2 cellular contexts compared by ENCODE assay signal in the genomic region with DNA sequence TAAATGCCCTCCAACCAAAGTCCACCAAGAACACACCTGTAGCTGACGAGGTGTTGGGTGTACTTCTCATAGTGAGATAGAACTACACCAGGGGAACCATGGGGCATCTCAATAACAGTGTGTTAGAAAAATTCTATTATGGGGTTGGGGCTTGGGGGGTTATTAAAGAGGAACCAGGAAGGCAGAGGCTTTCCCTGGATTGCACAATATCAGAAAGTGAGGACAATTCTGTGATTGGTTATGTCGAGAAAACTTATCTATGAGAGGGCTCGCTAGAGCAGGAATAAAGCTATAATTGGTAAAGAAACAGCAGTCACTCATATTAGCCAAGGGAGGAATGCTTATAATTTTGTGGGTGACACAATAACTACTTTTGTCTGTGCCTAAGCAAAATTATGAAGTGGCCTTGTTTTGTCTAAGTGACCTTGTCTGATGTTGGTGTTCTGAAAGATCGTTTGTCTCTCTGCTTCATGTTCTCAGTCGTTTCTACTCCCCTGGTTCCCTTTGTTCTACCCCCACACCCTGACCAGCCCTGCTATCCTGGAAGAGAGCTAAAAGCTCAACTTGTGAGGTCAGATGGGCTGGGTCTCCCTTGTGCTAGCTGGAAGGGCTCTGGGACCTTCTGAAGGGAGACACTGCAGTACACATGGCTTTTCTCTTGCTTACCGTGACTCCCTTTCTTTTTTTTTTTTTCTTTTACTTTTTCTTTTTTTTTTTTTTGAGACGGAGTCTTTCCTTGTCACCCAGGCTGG.
TF ChIP-seq lines count a peak whose summit lies in the region.

No MANE protein-coding gene starts in this region.

TF ChIP-seq in HepG2, 621 proteins besides CTCF, POLR2A, EP300 and RAD21 (continues in another document):
- no peak for TF ChIP-seq NBN (conservative IDR thresholded peaks at IDR 0.05)
- no peak for TF ChIP-seq ZSCAN25 (CRISPR knock-in tag; IDR thresholded peaks at IDR 0.05)
- TF ChIP-seq PHF21A (CRISPR knock-in tag; IDR thresholded peaks at IDR 0.05) = 0 out of 2 replicates have a peak, but pooled peaks have one; percentile 21
- no peak for TF ChIP-seq SETDB1 (CRISPR knock-in tag; IDR thresholded peaks at IDR 0.05; ENCODE audit: borderline replicate concordance)
- no peak for TF ChIP-seq SIX1 (CRISPR knock-in tag; IDR thresholded peaks at IDR 0.05; ENCODE audit: borderline replicate concordance)
- TF ChIP-seq SIN3B (IDR thresholded peaks at IDR 0.05; ENCODE audit: low read length) = no peak
- no peak for TF ChIP-seq SOX13 (IDR thresholded peaks at IDR 0.05)
- peak in 1 of 2 experiments; percentile 69; a peak in 2 of 4 replicates for TF ChIP-seq SOX13 (CRISPR knock-in tag; conservative IDR thresholded peaks at IDR 0.05 in 1 of 2, IDR thresholded peaks at IDR 0.05 in 1 of 2)
- no peak for TF ChIP-seq ZNF772 (CRISPR knock-in tag; IDR thresholded peaks at IDR 0.05)
- no peak for TF ChIP-seq SIN3A (IDR thresholded peaks at IDR 0.05; ENCODE audit: borderline replicate concordance, low read depth, low read length)
- no peak for TF ChIP-seq ZNF574 (CRISPR knock-in tag; IDR thresholded peaks at IDR 0.05)
- TF ChIP-seq CEBPG (CRISPR knock-in tag; IDR thresholded peaks at IDR 0.05) = peak; percentile 39; the same call in 1 of the 2 replicates
- no peak for TF ChIP-seq ZNF326 (CRISPR knock-in tag; IDR thresholded peaks at IDR 0.05; ENCODE audit: borderline replicate concordance)
- TF ChIP-seq, protein P1, sequence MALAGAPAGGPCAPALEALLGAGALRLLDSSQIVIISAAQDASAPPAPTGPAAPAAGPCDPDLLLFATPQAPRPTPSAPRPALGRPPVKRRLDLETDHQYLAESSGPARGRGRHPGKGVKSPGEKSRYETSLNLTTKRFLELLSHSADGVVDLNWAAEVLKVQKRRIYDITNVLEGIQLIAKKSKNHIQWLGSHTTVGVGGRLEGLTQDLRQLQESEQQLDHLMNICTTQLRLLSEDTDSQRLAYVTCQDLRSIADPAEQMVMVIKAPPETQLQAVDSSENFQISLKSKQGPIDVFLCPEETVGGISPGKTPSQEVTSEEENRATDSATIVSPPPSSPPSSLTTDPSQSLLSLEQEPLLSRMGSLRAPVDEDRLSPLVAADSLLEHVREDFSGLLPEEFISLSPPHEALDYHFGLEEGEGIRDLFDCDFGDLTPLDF (CRISPR knock-in tag; IDR thresholded peaks at IDR 0.05) = no peak
- no peak for TF ChIP-seq ZNF543 (CRISPR knock-in tag; IDR thresholded peaks at IDR 0.05)
- no peak for TF ChIP-seq ZNF788 (CRISPR knock-in tag; IDR thresholded peaks at IDR 0.05; ENCODE audit: borderline replicate concordance)
- TF ChIP-seq SOX5 (CRISPR knock-in tag; IDR thresholded peaks at IDR 0.05; ENCODE audit: borderline replicate concordance) = peak; percentile 31; the same call in 1 of the 2 replicates
- TF ChIP-seq SYNCRIP (IDR thresholded peaks at IDR 0.05; ENCODE audit: insufficient read depth, low read depth, low read length) = no peak
- no peak for TF ChIP-seq ZMYM3 (CRISPR knock-in tag; IDR thresholded peaks at IDR 0.05)
- TF ChIP-seq ZMYM4 (CRISPR knock-in tag; IDR thresholded peaks at IDR 0.05) = no peak
- no peak for TF ChIP-seq TOPORS (CRISPR knock-in tag; IDR thresholded peaks at IDR 0.05)
- no peak for TF ChIP-seq PATZ1 (CRISPR knock-in tag; IDR thresholded peaks at IDR 0.05)
- TF ChIP-seq ZNF607 (CRISPR knock-in tag; IDR thresholded peaks at IDR 0.05; ENCODE audit: borderline replicate concordance) = no peak
- no peak for TF ChIP-seq SOX6 (IDR thresholded peaks at IDR 0.05)
- TF ChIP-seq SOX6 (CRISPR knock-in tag; IDR thresholded peaks at IDR 0.05) = peak; percentile 49; the same call in 1 of the 2 replicates
- TF ChIP-seq ZNF350 (CRISPR knock-in tag; IDR thresholded peaks at IDR 0.05; ENCODE audit: borderline replicate concordance, low read depth) = no peak
- TF ChIP-seq CEBPB (IDR thresholded peaks at IDR 0.05; ENCODE audit: borderline replicate concordance, low read depth, low read length) = peak; percentile 73

TF ChIP-seq in K562, 482 proteins besides CTCF, POLR2A, EP300 and RAD21:
- TF ChIP-seq POU5F1 (IDR thresholded peaks at IDR 0.05; ENCODE audit: borderline replicate concordance, low read depth, low read length, partially characterized antibody) (no peak), CREB3 (tag; conservative IDR thresholded peaks at IDR 0.05; ENCODE audit: low read depth) (no peak), SIX5 (IDR thresholded peaks at IDR 0.05; ENCODE audit: borderline replicate concordance in 1 of 2, insufficient read depth in 1 of 2, low read depth in 1 of 2, low read length in 2 of 2) (no peak), FOXO4 (CRISPR knock-in tag; IDR thresholded peaks at IDR 0.05) (no peak), MAFK (IDR thresholded peaks at IDR 0.05; ENCODE audit: low read length) (no peak), ZNF224 (CRISPR knock-in tag; IDR thresholded peaks at IDR 0.05) (no peak), CEBPB (tag; IDR thresholded peaks at IDR 0.05) (peak; percentile 91), CEBPG (CRISPR knock-in tag; IDR thresholded peaks at IDR 0.05) (no peak), CEBPG (tag; conservative IDR thresholded peaks at IDR 0.05 in 1 of 2, IDR thresholded peaks at IDR 0.05 in 1 of 2) (peak; percentile 77 to 79), RB1 (IDR thresholded peaks at IDR 0.05; ENCODE audit: low read depth) (no peak)
- TF ChIP-seq, protein P2, sequence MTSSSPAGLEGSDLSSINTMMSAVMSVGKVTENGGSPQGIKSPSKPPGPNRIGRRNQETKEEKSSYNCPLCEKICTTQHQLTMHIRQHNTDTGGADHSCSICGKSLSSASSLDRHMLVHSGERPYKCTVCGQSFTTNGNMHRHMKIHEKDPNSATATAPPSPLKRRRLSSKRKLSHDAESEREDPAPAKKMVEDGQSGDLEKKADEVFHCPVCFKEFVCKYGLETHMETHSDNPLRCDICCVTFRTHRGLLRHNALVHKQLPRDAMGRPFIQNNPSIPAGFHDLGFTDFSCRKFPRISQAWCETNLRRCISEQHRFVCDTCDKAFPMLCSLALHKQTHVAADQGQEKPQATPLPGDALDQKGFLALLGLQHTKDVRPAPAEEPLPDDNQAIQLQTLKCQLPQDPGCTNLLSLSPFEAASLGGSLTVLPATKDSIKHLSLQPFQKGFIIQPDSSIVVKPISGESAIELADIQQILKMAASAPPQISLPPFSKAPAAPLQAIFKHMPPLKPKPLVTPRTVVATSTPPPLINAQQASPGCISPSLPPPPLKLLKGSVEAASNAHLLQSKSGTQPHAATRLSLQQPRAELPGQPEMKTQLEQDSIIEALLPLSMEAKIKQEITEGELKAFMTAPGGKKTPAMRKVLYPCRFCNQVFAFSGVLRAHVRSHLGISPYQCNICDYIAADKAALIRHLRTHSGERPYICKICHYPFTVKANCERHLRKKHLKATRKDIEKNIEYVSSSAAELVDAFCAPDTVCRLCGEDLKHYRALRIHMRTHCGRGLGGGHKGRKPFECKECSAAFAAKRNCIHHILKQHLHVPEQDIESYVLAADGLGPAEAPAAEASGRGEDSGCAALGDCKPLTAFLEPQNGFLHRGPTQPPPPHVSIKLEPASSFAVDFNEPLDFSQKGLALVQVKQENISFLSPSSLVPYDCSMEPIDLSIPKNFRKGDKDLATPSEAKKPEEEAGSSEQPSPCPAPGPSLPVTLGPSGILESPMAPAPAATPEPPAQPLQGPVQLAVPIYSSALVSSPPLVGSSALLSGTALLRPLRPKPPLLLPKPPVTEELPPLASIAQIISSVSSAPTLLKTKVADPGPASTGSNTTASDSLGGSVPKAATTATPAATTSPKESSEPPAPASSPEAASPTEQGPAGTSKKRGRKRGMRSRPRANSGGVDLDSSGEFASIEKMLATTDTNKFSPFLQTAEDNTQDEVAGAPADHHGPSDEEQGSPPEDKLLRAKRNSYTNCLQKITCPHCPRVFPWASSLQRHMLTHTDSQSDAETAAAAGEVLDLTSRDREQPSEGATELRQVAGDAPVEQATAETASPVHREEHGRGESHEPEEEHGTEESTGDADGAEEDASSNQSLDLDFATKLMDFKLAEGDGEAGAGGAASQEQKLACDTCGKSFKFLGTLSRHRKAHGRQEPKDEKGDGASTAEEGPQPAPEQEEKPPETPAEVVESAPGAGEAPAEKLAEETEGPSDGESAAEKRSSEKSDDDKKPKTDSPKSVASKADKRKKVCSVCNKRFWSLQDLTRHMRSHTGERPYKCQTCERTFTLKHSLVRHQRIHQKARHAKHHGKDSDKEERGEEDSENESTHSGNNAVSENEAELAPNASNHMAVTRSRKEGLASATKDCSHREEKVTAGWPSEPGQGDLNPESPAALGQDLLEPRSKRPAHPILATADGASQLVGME (CRISPR knock-in tag; IDR thresholded peaks at IDR 0.05) = no peak
